In genomic region chr21:34522284-34522683, GRCh38 we compare ENCODE assay signal across 21 cellular contexts. TPM values are rescaled to one million over a fixed set of nuclear protein-coding genes. Genes with fewer than 3 reads are reported as not detected.
A peak's percentile ranks its signal among the peaks of the same experiment; 100 is the strongest.
DNase-seq lines count a peak whose midpoint lies in the region; ATAC-seq and TF ChIP-seq lines count a peak whose summit lies in the region.
"Had no signal": no experiment of that assay in that cellular context is flagged by ENCODE, and none has a peak within 500 bp of the region (broad histone marks: within the 10 kb centered on the region; RNA-seq: fewer than 3 reads in every experiment).

No MANE protein-coding gene starts in this region.

- H3K27ac ChIP-seq in heart left ventricle, result peak overlapping the region in 7 of 12 donors; percentile 25 to 88 (median 41)
- H3K27ac ChIP-seq: prostate gland had no signal

- H3K4me3 ChIP-seq in heart left ventricle, result peak overlapping the region in 2 of 12 donors; percentile 16 to 67
- no peak overlapping the region for H3K4me3 ChIP-seq in mucosa of descending colon
- H3K4me3 ChIP-seq: HAP-1, prostate gland had no signal

- peaks cover 33% of the 10 kb centered on the region for H3K4me1 Mint-ChIP-seq in brain
- peaks cover 46% of the 10 kb centered on the region for H3K4me1 Mint-ChIP-seq in type B pancreatic cell (ENCODE audit: unreplicated experiment)

- DNase-seq in heart left ventricle (no peak), cardiac septum (ENCODE audit: low spot score) (no peak), mucosa of descending colon (peak; percentile 57 to 69 (median 58)), type B pancreatic cell (ENCODE audit: extremely low spot score, unreplicated experiment) (no peak), SW 1271 (lab: John Stamatoyannopoulos, UW) (no peak), NCI-H1436 treated with DMSO at 0.1 percent for 48 hours (lab: John Stamatoyannopoulos, UW) (no peak)
- DNase-seq: ACHN; activated CD4-positive, alpha-beta T cell treated with anti-CD3 and anti-CD28 coated beads, Interleukin-2, amount 50 U/mL, for 4 hours; activated T-cell treated with anti-CD3 and anti-CD28 coated beads, Interleukin-2, amount 50 U/mL, for 1 hour; CD4-positive, CD25-positive, alpha-beta regulatory T cell; DND-41; effector memory CD4-positive, alpha-beta T cell; hypothalamus; kidney glomerular epithelial cell; stimulated activated CD4-positive, alpha-beta T cell treated with anti-CD3 and anti-CD28 coated beads, Interleukin-12 subunit alpha, Interleukin-12 subunit beta, amount 100 ng/mL, for 4 hours had no signal

- H3K27me3 ChIP-seq in heart left ventricle, result no peaks in the 10 kb centered on the region

- no peak for TF ChIP-seq CTCF in heart left ventricle (IDR thresholded peaks at IDR 0.05)
- TF ChIP-seq CTCF in brain (conservative IDR thresholded peaks at IDR 0.05), result no peak
- TF ChIP-seq CTCF in mucosa of descending colon (IDR thresholded peaks at IDR 0.05), result no peak
- no peak for TF ChIP-seq CTCF in type B pancreatic cell (conservative IDR thresholded peaks at IDR 0.05)

- H3K9me3 Mint-ChIP-seq in brain (peaks cover 0 to 2% (median 0%) of the 10 kb centered on the region in 5 experiments), type B pancreatic cell (no peaks in the 10 kb centered on the region)
- H3K9me3 Mint-ChIP-seq: activated naive CD4-positive, alpha-beta T cell treated with anti-CD3 and anti-CD28 coated beads, Interleukin-2, amount 50 U/mL, for 72 hours; CD4-positive, CD25-positive, alpha-beta regulatory T cell; stimulated activated effector memory CD8-positive, alpha-beta T cell treated with anti-CD3 and anti-CD28 coated beads, Interleukin-12 subunit alpha, Interleukin-12 subunit beta, amount 100 ng/mL, for 72 hours had no signal

- H3K27ac Mint-ChIP-seq in brain, result peak overlapping the region in 3 of 5 experiments; percentile 1 to 37 (median 18)
- H3K27ac Mint-ChIP-seq in type B pancreatic cell, result peak overlapping the region; percentile 57
- H3K27ac Mint-ChIP-seq: stimulated activated effector memory CD8-positive, alpha-beta T cell treated with anti-CD3 and anti-CD28 coated beads, Interleukin-12 subunit alpha, Interleukin-12 subunit beta, amount 100 ng/mL, for 72 hours had no signal

- peaks cover 3% of the 10 kb centered on the region for H3K27me3 Mint-ChIP-seq in brain
- H3K27me3 Mint-ChIP-seq in type B pancreatic cell, result peaks cover 7% of the 10 kb centered on the region
- H3K27me3 Mint-ChIP-seq: CD4-positive, CD25-positive, alpha-beta regulatory T cell had no signal

- no peaks in the 10 kb centered on the region for H3K9me3 ChIP-seq in heart left ventricle
- no peaks in the 10 kb centered on the region for H3K9me3 ChIP-seq in mucosa of descending colon
- H3K9me3 ChIP-seq: HAP-1, prostate gland had no signal

- H3K4me3 Mint-ChIP-seq in brain, result no peak overlapping the region
- H3K4me3 Mint-ChIP-seq in type B pancreatic cell, result peak overlapping the region; percentile 39
- H3K4me3 Mint-ChIP-seq: CD4-positive, CD25-positive, alpha-beta regulatory T cell; stimulated activated effector memory CD8-positive, alpha-beta T cell treated with anti-CD3 and anti-CD28 coated beads, Interleukin-12 subunit alpha, Interleukin-12 subunit beta, amount 100 ng/mL, for 72 hours had no signal

- intact Hi-C loops in heart left ventricle (cut with DNase I), result loop anchor here in 4 of 10 donors (5.0 kb wide), 4 partner anchors 60 to 90 kb away; no protein-coding TSS in a partner anchor
- intact Hi-C loops in cardiac septum (cut with DNase I), result no loop called here
- intact Hi-C loops in mucosa of descending colon (cut with DNase I, micrococcal nuclease), result no loop called here

- peaks cover 50% of the 10 kb centered on the region for H3K36me3 Mint-ChIP-seq in brain
- peaks cover 24% of the 10 kb centered on the region for H3K36me3 Mint-ChIP-seq in type B pancreatic cell

- no peak for TF ChIP-seq POLR2A in heart left ventricle (IDR thresholded peaks at IDR 0.05)

- peaks cover 0 to 99% (median 37%) of the 10 kb centered on the region in 12 donors for H3K4me1 ChIP-seq in heart left ventricle
- H3K4me1 ChIP-seq in mucosa of descending colon (ENCODE audit: low read depth), result peaks cover 21% of the 10 kb centered on the region
- H3K4me1 ChIP-seq: prostate gland had no signal

- ATAC-seq in heart left ventricle (no peak), mucosa of descending colon (peak; percentile 43), esophagus mucosa (no peak)
- ATAC-seq: activated naive CD4-positive, alpha-beta T cell treated with anti-CD3 and anti-CD28 coated beads, Interleukin-2, amount 50 U/mL, for 72 hours; stimulated activated effector memory CD8-positive, alpha-beta T cell treated with anti-CD3 and anti-CD28 coated beads, Interleukin-12 subunit alpha, Interleukin-12 subunit beta, amount 100 ng/mL, for 72 hours had no signal

- WGBS in heart left ventricle, 4 donors, result 56 to 74% (median 67%) methylated on average over 6 of the region's 6 CpGs

- H3K36me3 ChIP-seq in heart left ventricle, result peaks cover 0 to 62% (median 59%) of the 10 kb centered on the region in 9 donors
- no peaks in the 10 kb centered on the region for H3K36me3 ChIP-seq in mucosa of descending colon (ENCODE audit: low read depth)
- H3K36me3 ChIP-seq: HAP-1 had no signal

RNA-seq across cellular contexts. Expression of gene KCNE1, which starts 10.3 kb away (rescaled TPM):
- total RNA-seq in heart left ventricle, result 10 to 100 TPM in 2 of 9 donors, 1 to 10 TPM in 6, under 1 TPM in 1; 0.71 to 11.1 (median 5.6) TPM
- 1 to 10 TPM; 1.7 to 4.3 TPM for polyA plus RNA-seq in heart left ventricle
- 17.7 TPM for total RNA-seq in cardiac septum
- 0.22 TPM for polyA plus RNA-seq in brain (ENCODE audit: insufficient read depth, low read depth, low replicate concordance)
- 1 to 10 TPM in 1 of 3 donors, under 1 TPM in 2; 0.32 to 1.4 (median 0.55) TPM for total RNA-seq in mucosa of descending colon
- 0.14 and 0.51 TPM in 2 replicates for total RNA-seq in type B pancreatic cell (ENCODE audit: low replicate concordance)
- 0.28 TPM for total RNA-seq in esophagus mucosa
- polyA plus RNA-seq: CD4-positive, CD25-positive, alpha-beta regulatory T cell had no signal

Comparison
In these comparisons a context has a peak if more than half of its experiments do, and no peak if none do; other contexts are left out.
1. DNase-seq: peak in mucosa of descending colon (3 of 3); none in heart left ventricle (0 of 5), cardiac septum (single experiment), type B pancreatic cell (single experiment), SW 1271 (0 of 2) and NCI-H1436 treated with DMSO at 0.1 percent for 48 hours (single experiment).